In genomic region chr2:77296791-77297190, GRCh38 we compare ENCODE assay signal across 23 cellular contexts.
DNase-seq lines count a peak whose midpoint lies in the region; ATAC-seq and TF ChIP-seq lines count a peak whose summit lies in the region.
"Had no signal": no experiment of that assay in that cellular context is flagged by ENCODE, and none has a peak within 500 bp of the region (broad histone marks: within the 10 kb centered on the region; RNA-seq: fewer than 3 reads in every experiment).

No MANE protein-coding gene starts in this region.

- intact Hi-C loops in posterior cingulate gyrus (cut with DNase I) = no loop called here

- CTCF ChIA-PET in WTC11 (lab: Charles Lee) = interaction anchor here (1.2 kb wide), 1 partner anchor 343 kb away, joined by 3 read pairs; no protein-coding TSS in a partner anchor

- no peaks in the 10 kb centered on the region for H3K27me3 ChIP-seq in GM23338 (ENCODE audit: insufficient read depth)
- H3K27me3 ChIP-seq in HUES48 (ENCODE audit: control insufficient read depth, insufficient read depth, low read length) = no peaks in the 10 kb centered on the region
- H3K27me3 ChIP-seq in neural progenitor cell = no peaks in the 10 kb centered on the region
- H3K27me3 ChIP-seq: BE2C; BLaER1 treated with 17β-estradiol and CSF1 and Interleukin-3, amounts not matched to agents 10 nM and 100 nM had no signal

- DNase-seq in GM23338 (ENCODE audit: low spot score) = peak; percentile 22
- DNase-seq in WTC11 (ENCODE audit: low spot score) = no peak
- peak; percentile 52 for DNase-seq in neural progenitor cell (ENCODE audit: low spot score)
- DNase-seq in KG1 (lab: John Stamatoyannopoulos, UW) = no peak
- DNase-seq in OCI-M1 (lab: John Stamatoyannopoulos, UW) = no peak
- DNase-seq in posterior cingulate gyrus = no peak
- DNase-seq: 8988T; ACHN; AML-193; BE2C; CD4-positive, alpha-beta T cell; CD8-positive, alpha-beta memory T cell; DMS 273 treated with DMSO at 0.1 percent for 48 hours; DMS79; EL; GDM1; GM23248; HCEC 1CT had no signal

- H3K36me3 ChIP-seq in GM23338 (ENCODE audit: insufficient read depth) (no peaks in the 10 kb centered on the region), HUES48 (ENCODE audit: control insufficient read depth, insufficient read depth, low read length) (no peaks in the 10 kb centered on the region), neural progenitor cell (no peaks in the 10 kb centered on the region)
- H3K36me3 ChIP-seq: BE2C; BLaER1 treated with 17β-estradiol and CSF1 and Interleukin-3, amounts not matched to agents 10 nM and 100 nM had no signal

- H3K27ac Mint-ChIP-seq in GM23338 (no peak overlapping the region), WTC11 (no peak overlapping the region; the same call in 1 of the 2 replicates), neural progenitor cell (no peak overlapping the region)
- H3K27ac Mint-ChIP-seq: CD4-positive, alpha-beta T cell; CD8-positive, alpha-beta memory T cell had no signal

- no peak for TF ChIP-seq CTCF in GM23338 (conservative IDR thresholded peaks at IDR 0.05; ENCODE audit: low read depth in 2 of 2)
- no peak for TF ChIP-seq CTCF in WTC11 (IDR thresholded peaks at IDR 0.05)
- TF ChIP-seq CTCF in neural progenitor cell (IDR thresholded peaks at IDR 0.05) = no peak

- H3K9me3 Mint-ChIP-seq in GM23338 (no peaks in the 10 kb centered on the region), WTC11 (peaks cover 5% of the 10 kb centered on the region; the same call in 1 of the 2 replicates), neural progenitor cell (no peaks in the 10 kb centered on the region)

- ATAC-seq in GM23338 (peak; percentile 70), WTC11 (0 out of 2 replicates have a peak, but pooled peaks have one; percentile 24)
- ATAC-seq: A549, GM12878 had no signal

- H3K9ac ChIP-seq in HUES48 (ENCODE audit: low read depth, low read length) (no peak overlapping the region), neural progenitor cell (no peak overlapping the region)
- H3K9ac ChIP-seq: BLaER1 treated with 17β-estradiol and CSF1 and Interleukin-3, amounts not matched to agents 10 nM and 100 nM; GM23248 had no signal

- H3K36me3 Mint-ChIP-seq in GM23338 (ENCODE audit: low read depth) = no peaks in the 10 kb centered on the region
- H3K36me3 Mint-ChIP-seq in WTC11 = no peaks in the 10 kb centered on the region; the same call in 1 of the 2 replicates
- no peaks in the 10 kb centered on the region for H3K36me3 Mint-ChIP-seq in neural progenitor cell
- H3K36me3 Mint-ChIP-seq: CD14-positive monocyte; CD8-positive, alpha-beta memory T cell had no signal

- H2AFZ ChIP-seq in GM23338 (no peak overlapping the region), neural progenitor cell (replicated peaks) (peak overlapping the region; percentile 52)
- H2AFZ ChIP-seq: GM23248 had no signal

- no peak overlapping the region for H3K4me2 ChIP-seq in GM23338
- peak overlapping the region; percentile 9 for H3K4me2 ChIP-seq in neural progenitor cell
- H3K4me2 ChIP-seq: A549; BLaER1 treated with 17β-estradiol and CSF1 and Interleukin-3, amounts not matched to agents 10 nM and 100 nM had no signal

- H3K4me3 Mint-ChIP-seq in GM23338 (no peak overlapping the region), WTC11 (no peak overlapping the region), neural progenitor cell (no peak overlapping the region)
- H3K4me3 Mint-ChIP-seq: CD14-positive monocyte; CD4-positive, alpha-beta T cell; CD8-positive, alpha-beta memory T cell had no signal

- H4K20me1 ChIP-seq in GM23338 (replicated peaks; ENCODE audit: insufficient read depth) (no peaks in the 10 kb centered on the region), neural progenitor cell (ENCODE audit: low read depth) (no peaks in the 10 kb centered on the region)
- H4K20me1 ChIP-seq: BLaER1 treated with 17β-estradiol and CSF1 and Interleukin-3, amounts not matched to agents 10 nM and 100 nM had no signal

- H3K79me2 ChIP-seq in GM23338 (replicated peaks; ENCODE audit: insufficient read depth) (no peaks in the 10 kb centered on the region), neural progenitor cell (ENCODE audit: low read depth) (no peaks in the 10 kb centered on the region)

- H3F3A ChIP-seq in GM23338 (replicated peaks; ENCODE audit: low read depth) = no peaks in the 10 kb centered on the region
- peaks cover 14% of the 10 kb centered on the region for H3F3A ChIP-seq in neural progenitor cell (ENCODE audit: low read depth)

- POLR2A ChIA-PET in WTC11 (lab: Charles Lee) = no interaction called here

- no peaks in the 10 kb centered on the region for H3K4me1 ChIP-seq in GM23338 (ENCODE audit: insufficient read depth)
- H3K4me1 ChIP-seq in HUES48 (ENCODE audit: control insufficient read depth, insufficient read depth, low read length) = 0 out of 2 replicates have a peak, but pooled peaks cover 6% of the 10 kb centered on the region
- peaks cover 14% of the 10 kb centered on the region for H3K4me1 ChIP-seq in neural progenitor cell
- H3K4me1 ChIP-seq: A549; BE2C; BLaER1 treated with 17β-estradiol and CSF1 and Interleukin-3, amounts not matched to agents 10 nM and 100 nM had no signal

- H3K9me2 ChIP-seq in GM23338 (ENCODE audit: insufficient read depth) = peaks cover 3% of the 10 kb centered on the region; the same call in 1 of the 2 replicates

- H3K27me3 Mint-ChIP-seq in GM23338 (ENCODE audit: insufficient read depth, low read depth, poor library complexity) (peaks cover 1% of the 10 kb centered on the region), WTC11 (ENCODE audit: low read depth) (no peaks in the 10 kb centered on the region), neural progenitor cell (ENCODE audit: insufficient read depth, low read depth) (no peaks in the 10 kb centered on the region)
- H3K27me3 Mint-ChIP-seq: CD4-positive, alpha-beta T cell; CD8-positive, alpha-beta memory T cell had no signal

- no peaks in the 10 kb centered on the region for H3K9me3 ChIP-seq in HUES48 (ENCODE audit: control insufficient read depth, insufficient read depth, low read length)
- no peaks in the 10 kb centered on the region for H3K9me3 ChIP-seq in neural progenitor cell (ENCODE audit: low read depth)
- H3K9me3 ChIP-seq: BE2C; BLaER1 treated with 17β-estradiol and CSF1 and Interleukin-3, amounts not matched to agents 10 nM and 100 nM had no signal

- H3K4me3 ChIP-seq in GM23338 = no peak overlapping the region
- H3K4me3 ChIP-seq in HUES48 (ENCODE audit: low read depth, low read length) = no peak overlapping the region
- H3K4me3 ChIP-seq in neural progenitor cell = no peak overlapping the region
- H3K4me3 ChIP-seq: A549; BLaER1 treated with 17β-estradiol and CSF1 and Interleukin-3, amounts not matched to agents 10 nM and 100 nM; GM12878; GM23248 had no signal

- H3K27ac ChIP-seq in GM23338 (ENCODE audit: low read depth) (no peak overlapping the region), HUES48 (ENCODE audit: low read depth, low read length) (peak overlapping the region; percentile 37), neural progenitor cell (peak overlapping the region; percentile 86)
- H3K27ac ChIP-seq: A549; BLaER1 treated with 17β-estradiol and CSF1 and Interleukin-3, amounts not matched to agents 10 nM and 100 nM; GM23248 had no signal

- H3K4me1 Mint-ChIP-seq in GM23338 (no peaks in the 10 kb centered on the region), WTC11 (peaks cover 6% of the 10 kb centered on the region), neural progenitor cell (no peaks in the 10 kb centered on the region)
- H3K4me1 Mint-ChIP-seq: CD14-positive monocyte; CD8-positive, alpha-beta memory T cell had no signal

TF ChIP-seq in WTC11, 78 proteins besides CTCF, POLR2A, EP300 and RAD21:
- no peak for TF ChIP-seq NR2C2 (CRISPR knock-in tag; IDR thresholded peaks at IDR 0.05)
- TF ChIP-seq ELF4 (CRISPR knock-in tag; IDR thresholded peaks at IDR 0.05; ENCODE audit: low read depth) = no peak

Comparison
In these comparisons a context has a peak if more than half of its experiments do, and no peak if none do; other contexts are left out.
1. DNase-seq: peak in GM23338 (single experiment) and neural progenitor cell (single experiment); none in WTC11 (single experiment), KG1 (single experiment), OCI-M1 (single experiment) and posterior cingulate gyrus (0 of 10).